10 cellular contexts compared by ENCODE assay signal in genomic region chr6:156808287-156808686, GRCh38. TPM values are rescaled to one million over a fixed set of nuclear protein-coding genes. Genes with fewer than 3 reads are reported as not detected.
DNase-seq lines count a peak whose midpoint lies in the region; ATAC-seq and TF ChIP-seq lines count a peak whose summit lies in the region.
"Had no signal": no experiment of that assay in that cellular context is flagged by ENCODE, and none has a peak within 500 bp of the region (broad histone marks: within the 10 kb centered on the region; RNA-seq: fewer than 3 reads in every experiment).

No MANE protein-coding gene starts in this region.

- no peaks in the 10 kb centered on the region for H3K9me3 ChIP-seq in CD8-positive, alpha-beta T cell (ENCODE audit: low read length)
- H3K9me3 ChIP-seq in left lung = no peaks in the 10 kb centered on the region
- H3K9me3 ChIP-seq in T-helper 17 cell (ENCODE audit: control insufficient read depth, low read length, poor library complexity, severe bottlenecking) = no peaks in the 10 kb centered on the region
- no peaks in the 10 kb centered on the region for H3K9me3 ChIP-seq in esophagus squamous epithelium

- peaks cover 6% of the 10 kb centered on the region for H3K36me3 Mint-ChIP-seq in CD8-positive, alpha-beta T cell
- H3K36me3 Mint-ChIP-seq in activated T-helper 17 cell treated with anti-CD3 and anti-CD28 coated beads, Interleukin-2, amount 50 U/mL, for 72 hours (ENCODE audit: low read depth) = no peaks in the 10 kb centered on the region
- H3K36me3 Mint-ChIP-seq in T-helper 17 cell (ENCODE audit: low read depth) = no peaks in the 10 kb centered on the region

- POLR2A ChIA-PET in CD8-positive, alpha-beta T cell (lab: Charles Lee) = no interaction called here

- TF ChIP-seq CTCF in CD8-positive, alpha-beta T cell (IDR thresholded peaks at IDR 0.05) = no peak
- TF ChIP-seq CTCF in left lung (IDR thresholded peaks at IDR 0.05) (no peak), esophagus squamous epithelium (IDR thresholded peaks at IDR 0.05) (no peak)

- no peak for ATAC-seq in CD8-positive, alpha-beta T cell
- ATAC-seq in HG02870 (IDR thresholded peaks at IDR 0.05; ENCODE audit: unreplicated experiment) (peak; percentile 38), left lung (peak; percentile 86), T-helper 17 cell (no peak)
- ATAC-seq in activated T-helper 17 cell treated with anti-CD3 and anti-CD28 coated beads, Interleukin-2, amount 50 U/mL, for 72 hours (replicated peaks) = no peak

- peaks cover 85% of the 10 kb centered on the region for H3K4me1 Mint-ChIP-seq in CD8-positive, alpha-beta T cell (ENCODE audit: low read depth)
- peaks cover 52% of the 10 kb centered on the region for H3K4me1 Mint-ChIP-seq in activated T-helper 17 cell treated with anti-CD3 and anti-CD28 coated beads, Interleukin-2, amount 50 U/mL, for 72 hours
- H3K4me1 Mint-ChIP-seq in T-helper 17 cell = peaks cover 61% of the 10 kb centered on the region

- intact Hi-C loops in CD8-positive, alpha-beta T cell (cut with DNase I, micrococcal nuclease) = no loop called here
- intact Hi-C loops in left lung (cut with DNase I) (no loop called here), esophagus squamous epithelium (cut with DNase I) (no loop called here)

- no peaks in the 10 kb centered on the region for H3K27me3 Mint-ChIP-seq in CD8-positive, alpha-beta T cell (ENCODE audit: low read depth)
- no peaks in the 10 kb centered on the region for H3K27me3 Mint-ChIP-seq in activated T-helper 17 cell treated with anti-CD3 and anti-CD28 coated beads, Interleukin-2, amount 50 U/mL, for 72 hours
- no peaks in the 10 kb centered on the region for H3K27me3 Mint-ChIP-seq in T-helper 17 cell
- H3K27me3 Mint-ChIP-seq: activated naive CD4-positive, alpha-beta T cell treated with anti-CD3 and anti-CD28 coated beads, Interleukin-2, amount 50 U/mL, for 24 hours had no signal

- no peak overlapping the region for H3K27ac ChIP-seq in CD8-positive, alpha-beta T cell (ENCODE audit: low read depth, low read length)
- H3K27ac ChIP-seq in left lung (peak overlapping the region in 1 of 2 donors; percentile 14), esophagus squamous epithelium (no peak overlapping the region)

- no peaks in the 10 kb centered on the region for H3K27me3 ChIP-seq in CD8-positive, alpha-beta T cell (ENCODE audit: insufficient read depth, low read length)
- H3K27me3 ChIP-seq in left lung = no peaks in the 10 kb centered on the region
- H3K27me3 ChIP-seq in esophagus squamous epithelium = no peaks in the 10 kb centered on the region

- no peak for TF ChIP-seq POLR2A in esophagus squamous epithelium (IDR thresholded peaks at IDR 0.05)

- peak overlapping the region; percentile 49 for H3K4me3 Mint-ChIP-seq in CD8-positive, alpha-beta T cell
- peak overlapping the region; percentile 36 for H3K4me3 Mint-ChIP-seq in activated T-helper 17 cell treated with anti-CD3 and anti-CD28 coated beads, Interleukin-2, amount 50 U/mL, for 72 hours
- no peak overlapping the region for H3K4me3 Mint-ChIP-seq in T-helper 17 cell

- no peak for DNase-seq in CD8-positive, alpha-beta T cell
- DNase-seq in left lung (no peak), iPS-NIHi11 (ENCODE audit: low spot score) (no peak), T-helper 17 cell (no peak), esophagus squamous epithelium (lab: John Stamatoyannopoulos, UW) (no peak), NCI-H2196 (lab: John Stamatoyannopoulos, UW; ENCODE audit: unreplicated experiment) (no peak)
- DNase-seq: NCI-H1694 treated with DMSO at 0.1 percent for 48 hours had no signal

- H3K27ac Mint-ChIP-seq in CD8-positive, alpha-beta T cell = peak overlapping the region; percentile 70
- peak overlapping the region; percentile 9 for H3K27ac Mint-ChIP-seq in activated T-helper 17 cell treated with anti-CD3 and anti-CD28 coated beads, Interleukin-2, amount 50 U/mL, for 72 hours
- H3K27ac Mint-ChIP-seq in T-helper 17 cell = no peak overlapping the region

- peaks cover 2% of the 10 kb centered on the region for H3K9me3 Mint-ChIP-seq in CD8-positive, alpha-beta T cell
- H3K9me3 Mint-ChIP-seq in activated T-helper 17 cell treated with anti-CD3 and anti-CD28 coated beads, Interleukin-2, amount 50 U/mL, for 72 hours = no peaks in the 10 kb centered on the region

- H3K4me3 ChIP-seq in CD8-positive, alpha-beta T cell (ENCODE audit: low read depth, low read length) = no peak overlapping the region
- H3K4me3 ChIP-seq in left lung (no peak overlapping the region), esophagus squamous epithelium (no peak overlapping the region)

- CTCF ChIA-PET in CD8-positive, alpha-beta T cell (lab: Charles Lee) = no interaction called here

- WGBS in esophagus squamous epithelium, 2 donors = 24 to 35% methylated on average over 2 of the region's 2 CpGs

- peaks cover 74% of the 10 kb centered on the region for H3K4me1 ChIP-seq in CD8-positive, alpha-beta T cell (ENCODE audit: insufficient read depth, low read length)
- H3K4me1 ChIP-seq in left lung (peaks cover 12 to 50% of the 10 kb centered on the region in 2 donors), esophagus squamous epithelium (peaks cover 5 to 75% (median 6%) of the 10 kb centered on the region in 3 donors)

- no peaks in the 10 kb centered on the region for H3K36me3 ChIP-seq in CD8-positive, alpha-beta T cell (ENCODE audit: insufficient read depth, low read length)
- H3K36me3 ChIP-seq in left lung = no peaks in the 10 kb centered on the region
- peaks cover 0 to 9% (median 0%) of the 10 kb centered on the region in 3 donors for H3K36me3 ChIP-seq in esophagus squamous epithelium

RNA-seq across cellular contexts. Expression of gene ARID1B, which starts 31.1 kb away (rescaled TPM):
- 100 to 1,000 TPM in 1 of 2 experiments, 10 to 100 TPM in 1; 98.4 to 111 TPM for total RNA-seq in CD8-positive, alpha-beta T cell
- 10 to 100 TPM; 66.7 to 67.3 TPM for total RNA-seq in activated T-helper 17 cell treated with anti-CD3 and anti-CD28 coated beads, Interleukin-2, amount 50 U/mL, for 72 hours
- 10 to 100 TPM; 67.6 to 69.5 TPM for total RNA-seq in left lung
- 100 to 1,000 TPM; 149 to 158 TPM for total RNA-seq in T-helper 17 cell
- 100 to 1,000 TPM in 1 of 4 donors, 10 to 100 TPM in 3; 25.2 to 103 (median 59.5) TPM for total RNA-seq in esophagus squamous epithelium

Comparison
In these comparisons a context has a peak if more than half of its experiments do, and no peak if none do; other contexts are left out.
1. ATAC-seq: peak in HG02870 (single experiment) and left lung (single experiment); none in CD8-positive, alpha-beta T cell (single experiment), activated T-helper 17 cell treated with anti-CD3 and anti-CD28 coated beads, Interleukin-2, amount 50 U/mL, for 72 hours (single experiment) and T-helper 17 cell (single experiment).